In the genomic region with DNA sequence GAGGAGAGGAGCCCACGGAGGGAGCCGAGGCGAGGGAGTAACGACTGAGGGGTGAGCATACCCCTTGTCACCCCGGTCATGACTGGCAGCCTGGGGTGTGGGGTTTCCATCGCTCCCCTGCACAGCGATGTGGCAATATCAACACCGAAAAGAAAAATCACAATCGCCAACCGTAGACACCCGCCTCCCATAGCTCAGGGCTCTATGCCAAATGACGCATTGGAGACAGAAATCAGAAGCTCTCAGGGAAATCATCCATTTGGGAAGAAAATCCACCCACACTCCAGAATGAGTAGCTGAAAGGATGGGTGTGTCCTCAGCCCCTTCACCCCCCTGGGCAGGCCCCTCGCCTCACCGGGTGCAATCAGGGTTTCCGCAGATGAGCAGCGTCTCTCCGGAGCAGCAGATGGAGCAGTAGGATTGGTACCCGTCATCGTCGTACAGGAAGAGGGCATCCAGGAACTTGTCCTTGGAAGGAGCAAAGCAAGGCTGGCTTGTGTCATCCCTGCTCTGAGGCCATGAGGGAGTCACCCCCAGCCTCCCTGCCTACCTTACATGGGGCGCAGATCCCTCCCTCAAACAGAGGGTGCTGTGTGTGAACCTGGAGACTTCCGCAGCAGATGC, we compare ENCODE assay signal across 34 cellular contexts. TPM values are rescaled to one million over a fixed set of nuclear protein-coding genes. Genes with fewer than 3 reads are reported as not detected.
DNase-seq lines count a peak whose midpoint lies in the region; ATAC-seq, FAIRE-seq and TF ChIP-seq lines count a peak whose summit lies in the region.
"Had no signal": no experiment of that assay in that cellular context is flagged by ENCODE, and none has a peak within 500 bp of the region (broad histone marks: within the 10 kb centered on the region; RNA-seq: fewer than 3 reads in every experiment).

No MANE protein-coding gene starts in this region.

- H3K27ac Mint-ChIP-seq in astrocyte (ENCODE audit: unreplicated experiment) (no peak overlapping the region), glutamatergic neuron (ENCODE audit: unreplicated experiment) (no peak overlapping the region)
- H3K27ac Mint-ChIP-seq: activated CD4-positive, alpha-beta memory T cell treated with anti-CD3 and anti-CD28 coated beads for 36 hours; activated T-helper 1 cell treated with anti-CD3 and anti-CD28 coated beads, Interleukin-12 subunit alpha, Interleukin-12 subunit beta, Interleukin-2, Interleukin-4 antibody, amounts not matched to agents 30 ng/mL and 10 ng/mL and 1 ng/mL, durations not matched to agents 14 hours and 24 hours and 36 hours; T-helper 17 cell had no signal

- H3K4me3 ChIP-seq in astrocyte (ENCODE audit: insufficient read depth, low read depth, low read length): no peak overlapping the region
- H3K4me3 ChIP-seq: HAP-1, sigmoid colon, thyroid gland, uterus had no signal

- FAIRE-seq in astrocyte (lab: Jason Lieb, UNC): no peak
- FAIRE-seq: endothelial cell of umbilical vein, HepG2 had no signal

- peaks cover 5% of the 10 kb centered on the region for H3K27me3 ChIP-seq in astrocyte (ENCODE audit: insufficient read depth, low read length)
- H3K27me3 ChIP-seq: thyroid gland, uterus had no signal

- H3K4me2 ChIP-seq in astrocyte (ENCODE audit: low read length): no peak overlapping the region

- H3K27me3 Mint-ChIP-seq in astrocyte (ENCODE audit: low read depth, unreplicated experiment): peaks cover 27% of the 10 kb centered on the region
- no peaks in the 10 kb centered on the region for H3K27me3 Mint-ChIP-seq in glutamatergic neuron (ENCODE audit: unreplicated experiment)
- H3K27me3 Mint-ChIP-seq: activated CD4-positive, alpha-beta memory T cell treated with anti-CD3 and anti-CD28 coated beads for 36 hours; naive B cell had no signal

- H3K9me3 ChIP-seq in astrocyte (ENCODE audit: insufficient read depth, low read depth, low read length): no peaks in the 10 kb centered on the region
- H3K9me3 ChIP-seq: HAP-1, thyroid gland, uterus had no signal

- H3K36me3 ChIP-seq in astrocyte (ENCODE audit: insufficient read depth, low read length): no peaks in the 10 kb centered on the region
- H3K36me3 ChIP-seq: HAP-1, sigmoid colon, thyroid gland, uterus had no signal

- no peak overlapping the region for H3K27ac ChIP-seq in astrocyte (ENCODE audit: low read depth, low read length)
- H3K27ac ChIP-seq: sigmoid colon, thyroid gland, uterus had no signal

- no peaks in the 10 kb centered on the region for H4K20me1 ChIP-seq in astrocyte (ENCODE audit: insufficient read depth, low read length)

- H3K9ac ChIP-seq in astrocyte (ENCODE audit: low read length): no peak overlapping the region

- H3K9me3 Mint-ChIP-seq in astrocyte (ENCODE audit: unreplicated experiment): peaks cover 3% of the 10 kb centered on the region
- H3K9me3 Mint-ChIP-seq in glutamatergic neuron (ENCODE audit: unreplicated experiment): peaks cover 2% of the 10 kb centered on the region
- H3K9me3 Mint-ChIP-seq: activated CD4-positive, alpha-beta memory T cell treated with anti-CD3 and anti-CD28 coated beads for 36 hours; activated T-helper 1 cell treated with anti-CD3 and anti-CD28 coated beads, Interleukin-12 subunit alpha, Interleukin-12 subunit beta, Interleukin-2, Interleukin-4 antibody, amounts not matched to agents 30 ng/mL and 10 ng/mL and 1 ng/mL, durations not matched to agents 14 hours and 24 hours and 36 hours; CD14-positive monocyte; naive B cell had no signal

- H3K4me3 Mint-ChIP-seq in astrocyte (ENCODE audit: unreplicated experiment): no peak overlapping the region
- no peak overlapping the region for H3K4me3 Mint-ChIP-seq in glutamatergic neuron (ENCODE audit: unreplicated experiment)
- H3K4me3 Mint-ChIP-seq: activated CD4-positive, alpha-beta memory T cell treated with anti-CD3 and anti-CD28 coated beads for 36 hours; activated T-helper 1 cell treated with anti-CD3 and anti-CD28 coated beads, Interleukin-12 subunit alpha, Interleukin-12 subunit beta, Interleukin-2, Interleukin-4 antibody, amounts not matched to agents 30 ng/mL and 10 ng/mL and 1 ng/mL, durations not matched to agents 14 hours and 24 hours and 36 hours; brain; CD14-positive monocyte; naive B cell; T-helper 17 cell had no signal

- H3K79me2 ChIP-seq in astrocyte (ENCODE audit: insufficient read depth, low read length): no peaks in the 10 kb centered on the region

- peaks cover 6% of the 10 kb centered on the region for H3K4me1 Mint-ChIP-seq in astrocyte (ENCODE audit: low read depth, unreplicated experiment)
- H3K4me1 Mint-ChIP-seq in glutamatergic neuron (ENCODE audit: low read depth, unreplicated experiment): peaks cover 3% of the 10 kb centered on the region
- H3K4me1 Mint-ChIP-seq: T-helper 17 cell had no signal

- no peaks in the 10 kb centered on the region for H3K4me1 ChIP-seq in astrocyte (ENCODE audit: insufficient read depth, low read length)
- H3K4me1 ChIP-seq: HAP-1, sigmoid colon, uterus had no signal

- no peak overlapping the region for H2AFZ ChIP-seq in astrocyte (ENCODE audit: low read depth, low read length)

- no peak for TF ChIP-seq CTCF in astrocyte (IDR thresholded peaks at IDR 0.05; ENCODE audit: insufficient read depth, low read depth, low read length)
- no peak for TF ChIP-seq CTCF in glutamatergic neuron (IDR thresholded peaks at IDR 0.05; ENCODE audit: partially characterized antibody, unreplicated experiment)

- H3K36me3 Mint-ChIP-seq in astrocyte (ENCODE audit: low read depth, unreplicated experiment): no peaks in the 10 kb centered on the region
- H3K36me3 Mint-ChIP-seq in glutamatergic neuron (ENCODE audit: unreplicated experiment): peaks cover 14% of the 10 kb centered on the region
- H3K36me3 Mint-ChIP-seq: activated CD4-positive, alpha-beta memory T cell treated with anti-CD3 and anti-CD28 coated beads for 36 hours; brain; CD14-positive monocyte; naive B cell had no signal

- peak; percentile 20 for DNase-seq in DMS53 (lab: John Stamatoyannopoulos, UW)
- DNase-seq in DMS53 treated with DMSO at 0.1 percent for 48 hours (lab: John Stamatoyannopoulos, UW; ENCODE audit: unreplicated experiment): no peak
- peak; percentile 43 for DNase-seq in HT1080 (ENCODE audit: low read depth)
- peak; percentile 1 for DNase-seq in astrocyte (ENCODE audit: low read depth)
- peak; percentile 1 for DNase-seq in glutamatergic neuron
- no peak for DNase-seq in GM19240 (ENCODE audit: insufficient read length, low spot score)
- DNase-seq in cortex of kidney (lab: John Stamatoyannopoulos, UW): no peak
- DNase-seq: 8988T; activated CD4-positive, alpha-beta memory T cell treated with anti-CD3 and anti-CD28 coated beads for 36 hours; activated CD8-positive, alpha-beta memory T cell treated with anti-CD3 and anti-CD28 coated beads, Interleukin-2, amount 50 U/mL, for 4 hours; activated naive CD4-positive, alpha-beta T cell treated with anti-CD3 and anti-CD28 coated beads, Interleukin-2, amount 50 U/mL, for 16 hours; Calu3; EL; midbrain; naive B cell; NCI-H1048; nucleus accumbens; SHP77; stimulated activated CD4-positive, alpha-beta T cell treated with anti-CD3 and anti-CD28 coated beads, Interleukin-4, amount 100 ng/mL, for 24 hours; T-helper 17 cell; thyroid gland; uterus had no signal

- no peak for ATAC-seq in GM19395 (IDR thresholded peaks at IDR 0.05; ENCODE audit: unreplicated experiment)
- ATAC-seq: activated CD4-positive, CD25-positive, alpha-beta regulatory T cell treated with anti-CD3 and anti-CD28 coated beads, Interleukin-2, amount 50 U/mL, for 24 hours; T-helper 17 cell had no signal

RNA-seq across cellular contexts. Expression of a gene that starts 2.5 kb away (rescaled TPM):
- 0.57 TPM in 1 of 2 replicates, not detected in the other for total RNA-seq in HT1080 (2014; rRNA removed; shearing (Covaris generic))
- polyA plus RNA-seq in HT1080 (2015; cell fraction: cytosol; rRNA removed): not detected in 2 replicates
- not detected in 2 replicates for polyA plus RNA-seq in HT1080 (2015; cell fraction: nucleus; rRNA removed)
- total RNA-seq in astrocyte: not detected in 2 replicates
- not detected for total RNA-seq in glutamatergic neuron (ENCODE audit: unreplicated experiment)
- total RNA-seq: activated CD4-positive, alpha-beta memory T cell treated with anti-CD3 and anti-CD28 coated beads for 36 hours; activated T-helper 1 cell treated with anti-CD3 and anti-CD28 coated beads, Interleukin-12 subunit alpha, Interleukin-12 subunit beta, Interleukin-2, Interleukin-4 antibody, amounts not matched to agents 30 ng/mL and 10 ng/mL and 1 ng/mL, durations not matched to agents 14 hours and 24 hours and 36 hours; Calu3; endothelial cell of umbilical vein; LHCN-M2; pulmonary artery endothelial cell; sigmoid colon; T-helper 17 cell; thyroid gland; uterus had no signal
- polyA plus RNA-seq: CD14-positive monocyte, endothelial cell of umbilical vein, sigmoid colon had no signal

RNA-seq across cellular contexts. Expression of a gene that starts 18.5 kb away (rescaled TPM):
- 0.03 and 0.37 TPM in 2 replicates for total RNA-seq in HT1080 (2014; rRNA removed; shearing (Covaris generic))
- 0.06 and 0.13 TPM in 2 replicates for polyA plus RNA-seq in HT1080 (2015; cell fraction: cytosol; rRNA removed)
- polyA plus RNA-seq in HT1080 (2015; cell fraction: nucleus; rRNA removed): 0.19 and 0.37 TPM in 2 replicates
- total RNA-seq in astrocyte (4.6 and 4.7 TPM in 2 replicates), glutamatergic neuron (ENCODE audit: unreplicated experiment) (0.37 TPM)

RNA-seq across cellular contexts. Expression of a gene that starts 26.5 kb away (rescaled TPM):
- not detected in 2 replicates for total RNA-seq in HT1080 (2014; rRNA removed; shearing (Covaris generic))
- not detected in 2 replicates for polyA plus RNA-seq in HT1080 (2015; cell fraction: cytosol; rRNA removed)
- polyA plus RNA-seq in HT1080 (2015; cell fraction: nucleus; rRNA removed): 0.08 TPM in 1 of 2 replicates, not detected in the other
- total RNA-seq in astrocyte (0.07 TPM in 1 of 2 replicates, not detected in the other), glutamatergic neuron (ENCODE audit: unreplicated experiment) (not detected)
- total RNA-seq: activated CD4-positive, alpha-beta memory T cell treated with anti-CD3 and anti-CD28 coated beads for 36 hours; activated T-helper 1 cell treated with anti-CD3 and anti-CD28 coated beads, Interleukin-12 subunit alpha, Interleukin-12 subunit beta, Interleukin-2, Interleukin-4 antibody, amounts not matched to agents 30 ng/mL and 10 ng/mL and 1 ng/mL, durations not matched to agents 14 hours and 24 hours and 36 hours; Calu3; HepG2; LHCN-M2; sigmoid colon had no signal
- polyA plus RNA-seq: CD14-positive monocyte, HepG2, liver had no signal

RNA-seq across cellular contexts. Expression of a gene that starts 40.7 kb away (rescaled TPM):
- total RNA-seq in HT1080 (2014; rRNA removed; shearing (Covaris generic)): 60.1 and 70.6 TPM in 2 replicates
- 82.7 and 86.8 TPM in 2 replicates for polyA plus RNA-seq in HT1080 (2015; cell fraction: cytosol; rRNA removed)
- 146 and 159 TPM in 2 replicates for polyA plus RNA-seq in HT1080 (2015; cell fraction: nucleus; rRNA removed)
- total RNA-seq in astrocyte: 109 and 130 TPM in 2 replicates
- 48.6 TPM for total RNA-seq in glutamatergic neuron (ENCODE audit: unreplicated experiment)

Comparison
In these comparisons a context has a peak if more than half of its experiments do, and no peak if none do; other contexts are left out.
1. DNase-seq: peak in DMS53 (single experiment), HT1080 (single experiment), astrocyte (single experiment) and glutamatergic neuron (single experiment); none in DMS53 treated with DMSO at 0.1 percent for 48 hours (single experiment), GM19240 (single experiment) and cortex of kidney (single experiment).